ENCODE assay signal across 17 cellular contexts in the genomic region with DNA sequence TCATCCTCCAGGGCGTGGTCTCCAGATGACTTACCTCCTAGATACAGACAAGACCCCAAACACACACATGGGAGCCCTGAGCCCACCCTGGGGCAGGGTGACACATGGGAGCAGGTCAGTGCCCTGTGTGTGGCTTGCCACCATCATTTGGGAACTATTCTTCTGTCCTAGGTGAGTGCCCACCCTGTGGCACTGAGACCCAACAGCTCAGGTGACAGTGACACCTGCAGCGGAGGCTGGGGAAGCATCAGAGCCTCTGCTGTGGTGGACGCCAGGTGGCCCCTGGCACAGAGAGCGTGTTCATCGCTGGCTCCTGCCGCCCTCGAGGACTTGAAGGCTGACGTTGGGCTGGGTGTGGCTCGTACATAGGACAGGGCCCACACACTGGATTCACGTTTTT.
"Had no signal": no experiment of that assay in that cellular context is flagged by ENCODE, and none has a peak within 500 bp of the region (broad histone marks: within the 10 kb centered on the region; RNA-seq: fewer than 3 reads in every experiment).

No MANE protein-coding gene starts in this region.

- H3K9me3 ChIP-seq: gastroesophageal sphincter, mucosa of descending colon, transverse colon had no signal

- H3K27ac ChIP-seq: coronary artery, epithelial cell of prostate, gastroesophageal sphincter, transverse colon had no signal

- H3K4me3 Mint-ChIP-seq: activated CD4-positive, alpha-beta memory T cell treated with anti-CD3 and anti-CD28 coated beads for 36 hours had no signal

- DNase-seq: activated CD4-positive, alpha-beta memory T cell treated with anti-CD3 and anti-CD28 coated beads for 36 hours; activated CD4-positive, alpha-beta T cell treated with anti-CD3 and anti-CD28 coated beads for 48 hours; activated CD4-positive, CD25-positive, alpha-beta regulatory T cell; activated naive CD4-positive, alpha-beta T cell treated with Interleukin-2 at 50 U/mL for 16 hours; amygdala; cerebellar nuclear complex; hypothalamus; mesenchymal stem cell; occipital lobe; retina; stimulated activated CD4-positive, alpha-beta T cell treated with anti-CD3 and anti-CD28 coated beads, Interleukin-4, amount 100 ng/mL, for 24 hours; T-helper 17 cell; transverse colon had no signal

- H3K4me3 ChIP-seq: coronary artery, gastroesophageal sphincter, mucosa of descending colon, transverse colon had no signal

- ATAC-seq: gastroesophageal sphincter, mucosa of descending colon, T-helper 17 cell had no signal

- H3K27ac Mint-ChIP-seq: activated CD4-positive, alpha-beta memory T cell treated with anti-CD3 and anti-CD28 coated beads for 36 hours had no signal

- H3K27me3 Mint-ChIP-seq: activated CD4-positive, alpha-beta memory T cell treated with anti-CD3 and anti-CD28 coated beads for 36 hours; T-helper 17 cell had no signal

- H3K27me3 ChIP-seq: gastroesophageal sphincter, transverse colon had no signal

- H3K9me3 Mint-ChIP-seq: activated CD4-positive, alpha-beta memory T cell treated with anti-CD3 and anti-CD28 coated beads for 36 hours had no signal

- H3K4me1 ChIP-seq: transverse colon had no signal
